27 cellular contexts compared by ENCODE assay signal in genomic region chr1:110375490-110375889, GRCh38.
"Had no signal": no experiment of that assay in that cellular context is flagged by ENCODE, and none has a peak within 500 bp of the region (broad histone marks: within the 10 kb centered on the region; RNA-seq: fewer than 3 reads in every experiment).

No MANE protein-coding gene starts in this region.

- H3K9me3 Mint-ChIP-seq: activated CD4-positive, alpha-beta memory T cell treated with anti-CD3 and anti-CD28 coated beads for 36 hours; activated CD4-positive, alpha-beta T cell treated with anti-CD3 and anti-CD28 coated beads, Interleukin-2, amount 10 ng/mL, durations not matched to agents 24 days and 14 days; activated T-cell treated with anti-CD3 and anti-CD28 coated beads, Interleukin-2, amount 50 U/mL, for 24 hours; activated T-helper 17 cell treated with anti-CD3 and anti-CD28 coated beads, Interleukin-2, amount 50 U/mL, for 72 hours; naive thymus-derived CD4-positive, alpha-beta T cell; stimulated activated naive B cell treated with anti-CD40 and anti-IgM and Interleukin-4, amounts not matched to agents 10 μg/mL and 1 μg/mL and 100 μg/mL, for 72 hours had no signal

- H3K27me3 Mint-ChIP-seq: activated CD4-positive, alpha-beta memory T cell treated with anti-CD3 and anti-CD28 coated beads for 36 hours; activated CD4-positive, alpha-beta T cell treated with anti-CD3 and anti-CD28 coated beads, Interleukin-2, amount 10 ng/mL, durations not matched to agents 24 days and 14 days; activated T-cell treated with anti-CD3 and anti-CD28 coated beads, Interleukin-2, amount 50 U/mL, for 24 hours; activated T-helper 17 cell treated with anti-CD3 and anti-CD28 coated beads, Interleukin-2, amount 50 U/mL, for 72 hours; naive thymus-derived CD4-positive, alpha-beta T cell; stimulated activated naive B cell treated with anti-CD40 and anti-IgM and Interleukin-4, amounts not matched to agents 10 μg/mL and 1 μg/mL and 100 μg/mL, for 72 hours had no signal

- H2AFZ ChIP-seq: hepatocyte, parathyroid adenoma had no signal

- ATAC-seq: activated T-helper 17 cell treated with anti-CD3 and anti-CD28 coated beads, Interleukin-2, amount 50 U/mL, for 72 hours; gastroesophageal sphincter; left cardiac atrium; naive thymus-derived CD4-positive, alpha-beta T cell; stimulated activated naive B cell treated with anti-CD40 and anti-IgM and Interleukin-4, amounts not matched to agents 10 μg/mL and 1 μg/mL and 100 μg/mL, for 72 hours had no signal

- H3K4me3 ChIP-seq: gastroesophageal sphincter, hepatocyte, psoas muscle, sigmoid colon, smooth muscle cell, stomach, tibial nerve had no signal

- H3K4me1 ChIP-seq: gastroesophageal sphincter, parathyroid adenoma, sigmoid colon had no signal

- H3K27ac Mint-ChIP-seq: activated CD4-positive, alpha-beta memory T cell treated with anti-CD3 and anti-CD28 coated beads for 36 hours; activated CD4-positive, alpha-beta T cell treated with anti-CD3 and anti-CD28 coated beads, Interleukin-2, amount 10 ng/mL, durations not matched to agents 24 days and 14 days; activated T-cell treated with anti-CD3 and anti-CD28 coated beads, Interleukin-2, amount 50 U/mL, for 24 hours; activated T-helper 17 cell treated with anti-CD3 and anti-CD28 coated beads, Interleukin-2, amount 50 U/mL, for 72 hours; stimulated activated naive B cell treated with anti-CD40 and anti-IgM and Interleukin-4, amounts not matched to agents 10 μg/mL and 1 μg/mL and 100 μg/mL, for 72 hours had no signal

- H3K4me2 ChIP-seq: hepatocyte, smooth muscle cell had no signal

- H3K27me3 ChIP-seq: brain microvascular endothelial cell, gastroesophageal sphincter, hepatocyte, sigmoid colon, stomach, tibial nerve had no signal

- DNase-seq: activated CD4-positive, alpha-beta memory T cell treated with anti-CD3 and anti-CD28 coated beads for 36 hours; activated CD4-positive, alpha-beta T cell treated with anti-CD3 and anti-CD28 coated beads, Interleukin-2, amount 10 ng/mL, durations not matched to agents 24 days and 14 days; activated CD4-positive, CD25-positive, alpha-beta regulatory T cell treated with anti-CD3 and anti-CD28 coated beads, Interleukin-2, amount 50 U/mL, for 72 hours; activated CD8-positive, alpha-beta memory T cell treated with anti-CD3 and anti-CD28 coated beads, Interleukin-2, amount 50 U/mL, for 48 hours; activated gamma-delta T cell treated with Interleukin-2 at 50 U/mL for 16 hours; activated naive CD4-positive, alpha-beta T cell treated with anti-CD3 and anti-CD28 coated beads, Interleukin-2, amount 50 U/mL, for 16 hours; activated T-cell treated with anti-CD3 and anti-CD28 coated beads, Interleukin-2, amount 50 U/mL, for 24 hours; amniotic stem cell; brain microvascular endothelial cell; caudate nucleus; left cardiac atrium; midbrain; naive thymus-derived CD4-positive, alpha-beta T cell; occipital lobe; psoas muscle; sigmoid colon; stimulated activated CD4-positive, alpha-beta T cell treated with anti-CD3 and anti-CD28 coated beads, Interleukin-15, amount 100 ng/mL, for 24 hours; stimulated activated CD4-positive, alpha-beta T cell treated with anti-CD3 and anti-CD28 coated beads, Interleukin-2, amount 100 ng/mL, for 24 hours; stimulated activated naive B cell treated with anti-CD40 and anti-IgM and Interleukin-4, amounts not matched to agents 10 μg/mL and 1 μg/mL and 100 μg/mL, for 72 hours; stomach; T-helper 2 cell had no signal

- H3K9ac ChIP-seq: parathyroid adenoma had no signal

- H3K9me3 ChIP-seq: gastroesophageal sphincter, psoas muscle, stomach, tibial nerve had no signal

- H3K27ac ChIP-seq: brain microvascular endothelial cell, gastroesophageal sphincter, hepatocyte, parathyroid adenoma, psoas muscle, sigmoid colon, stomach, tibial nerve had no signal

- H3K4me3 Mint-ChIP-seq: activated CD4-positive, alpha-beta memory T cell treated with anti-CD3 and anti-CD28 coated beads for 36 hours; activated CD4-positive, alpha-beta T cell treated with anti-CD3 and anti-CD28 coated beads, Interleukin-2, amount 10 ng/mL, durations not matched to agents 24 days and 14 days; activated T-cell treated with anti-CD3 and anti-CD28 coated beads, Interleukin-2, amount 50 U/mL, for 24 hours; activated T-helper 17 cell treated with anti-CD3 and anti-CD28 coated beads, Interleukin-2, amount 50 U/mL, for 72 hours; naive thymus-derived CD4-positive, alpha-beta T cell; stimulated activated naive B cell treated with anti-CD40 and anti-IgM and Interleukin-4, amounts not matched to agents 10 μg/mL and 1 μg/mL and 100 μg/mL, for 72 hours had no signal

- H3K79me2 ChIP-seq: parathyroid adenoma had no signal
